17 cellular contexts compared by ENCODE assay signal in the genomic region with DNA sequence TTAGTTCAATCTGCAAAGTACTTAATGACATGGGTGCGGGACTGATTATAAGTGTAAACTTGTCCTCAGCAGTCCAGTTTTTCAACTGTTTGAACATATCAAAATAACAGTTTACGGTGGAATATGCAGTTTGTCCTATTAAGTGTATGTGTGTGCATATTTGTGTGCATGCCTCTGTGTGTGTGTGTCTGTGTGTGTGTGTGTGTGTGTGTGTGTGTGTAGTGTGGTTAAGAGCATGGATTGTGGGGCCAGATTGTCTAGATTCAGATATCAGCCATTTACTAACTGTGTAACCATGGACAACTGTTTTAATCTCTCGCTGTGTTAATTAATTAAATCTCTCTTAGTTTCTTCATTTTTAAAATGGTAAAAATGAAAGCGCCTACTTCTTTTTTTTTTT. TPM values are rescaled to one million over a fixed set of nuclear protein-coding genes. Genes with fewer than 3 reads are reported as not detected.
DNase-seq lines count a peak whose midpoint lies in the region; ATAC-seq and TF ChIP-seq lines count a peak whose summit lies in the region.
"Had no signal": no experiment of that assay in that cellular context is flagged by ENCODE, and none has a peak within 500 bp of the region (broad histone marks: within the 10 kb centered on the region; RNA-seq: fewer than 3 reads in every experiment).

No MANE protein-coding gene starts in this region.

- TF ChIP-seq POLR2A in IMR-90 (IDR thresholded peaks at IDR 0.05; ENCODE audit: low read depth, low read length) (no peak), Peyer's patch (IDR thresholded peaks at IDR 0.05) (no peak)

- peak overlapping the region; percentile 69; the same call in 1 of the 2 replicates for H3K9ac ChIP-seq in BLaER1
- H3K9ac ChIP-seq in IMR-90 (ENCODE audit: low read depth, low read length), result no peak overlapping the region

- no peak overlapping the region for H3K23ac ChIP-seq in IMR-90 (ENCODE audit: low read depth, low read length)

- H3K4me1 ChIP-seq in BLaER1 (no peaks in the 10 kb centered on the region), IMR-90 (ENCODE audit: control insufficient read depth, insufficient read depth, low read length) (no peaks in the 10 kb centered on the region), Peyer's patch (no peaks in the 10 kb centered on the region)
- no peaks in the 10 kb centered on the region for H3K4me1 ChIP-seq in CD8-positive, alpha-beta T cell (ENCODE audit: insufficient read depth, low read length)

- H3K4me3 Mint-ChIP-seq in CD8-positive, alpha-beta T cell, result peak overlapping the region; percentile 33
- H3K4me3 Mint-ChIP-seq in activated naive CD8-positive, alpha-beta T cell treated with anti-CD3 and anti-CD28 coated beads for 36 hours, result peak overlapping the region; percentile 30
- H3K4me3 Mint-ChIP-seq: endodermal cell, GM23338 had no signal

- H4K20me1 ChIP-seq in BLaER1 (no peaks in the 10 kb centered on the region), IMR-90 (ENCODE audit: insufficient read depth, low read length) (peaks cover 6% of the 10 kb centered on the region; the same call in 1 of the 2 replicates)

- H4K8ac ChIP-seq in IMR-90 (ENCODE audit: low read depth in 2 of 2, low read length in 2 of 2), result peak overlapping the region in 1 of 2 experiments; percentile 38; a peak in 1 of 4 replicates

- CTCF ChIA-PET in CD8-positive, alpha-beta T cell (lab: Charles Lee), result no interaction called here
- CTCF ChIA-PET in IMR-90 (lab: Yijun Ruan, JAX), result no interaction called here
- CTCF ChIA-PET in RWPE1 (lab: Yijun Ruan, JAX), result no interaction called here

- H2AK5ac ChIP-seq in IMR-90 (ENCODE audit: low read depth, low read length), result no peak overlapping the region

- TF ChIP-seq CTCF in CD8-positive, alpha-beta T cell (IDR thresholded peaks at IDR 0.05), result no peak
- TF ChIP-seq CTCF in IMR-90 (conservative IDR thresholded peaks at IDR 0.05; ENCODE audit: low read depth, low read length), result no peak
- TF ChIP-seq CTCF in RWPE1 (conservative IDR thresholded peaks at IDR 0.05; ENCODE audit: low read depth), result no peak
- no peak for TF ChIP-seq CTCF in Peyer's patch (IDR thresholded peaks at IDR 0.05)

- H3K9me1 ChIP-seq in IMR-90 (ENCODE audit: insufficient read depth, low read length), result peaks cover 4% of the 10 kb centered on the region

- ATAC-seq in CD8-positive, alpha-beta T cell, result no peak
- ATAC-seq in IMR-90 (ENCODE audit: low read depth), result no peak
- ATAC-seq in GM19035 (IDR thresholded peaks at IDR 0.05; ENCODE audit: unreplicated experiment), result no peak
- ATAC-seq: GM23338 had no signal

- peaks cover 23 to 37% of the 10 kb centered on the region in 2 experiments for H3K79me1 ChIP-seq in IMR-90 (ENCODE audit: low read depth in 1 of 2, low read length in 2 of 2)

- H3K36me3 Mint-ChIP-seq in CD8-positive, alpha-beta T cell, result peaks cover 5% of the 10 kb centered on the region
- no peaks in the 10 kb centered on the region for H3K36me3 Mint-ChIP-seq in activated naive CD8-positive, alpha-beta T cell treated with anti-CD3 and anti-CD28 coated beads for 36 hours

- H3K56ac ChIP-seq in IMR-90 (ENCODE audit: extremely low read depth, insufficient read depth, low read length), result no peak overlapping the region

- H3K36me3 ChIP-seq in BLaER1, result no peaks in the 10 kb centered on the region
- H3K36me3 ChIP-seq in CD8-positive, alpha-beta T cell (ENCODE audit: insufficient read depth, low read length), result no peaks in the 10 kb centered on the region
- peaks cover 45% of the 10 kb centered on the region for H3K36me3 ChIP-seq in IMR-90 (ENCODE audit: control insufficient read depth, insufficient read depth, low read length)
- no peaks in the 10 kb centered on the region for H3K36me3 ChIP-seq in Peyer's patch

- H2BK15ac ChIP-seq in IMR-90 (ENCODE audit: low read depth, low read length), result no peak overlapping the region

- BruUV-seq in IMR-90 (replicated peaks; lab: Mats Ljungman, UMichigan), result no TSS peak

- no peaks in the 10 kb centered on the region for H3K27me3 Mint-ChIP-seq in CD8-positive, alpha-beta T cell (ENCODE audit: low read depth)
- no peaks in the 10 kb centered on the region for H3K27me3 Mint-ChIP-seq in activated naive CD8-positive, alpha-beta T cell treated with anti-CD3 and anti-CD28 coated beads for 36 hours

- H3K27me3 ChIP-seq in BLaER1, result no peaks in the 10 kb centered on the region
- no peaks in the 10 kb centered on the region for H3K27me3 ChIP-seq in CD8-positive, alpha-beta T cell (ENCODE audit: insufficient read depth, low read length)
- H3K27me3 ChIP-seq in IMR-90 (ENCODE audit: control insufficient read depth, insufficient read depth, low read length), result no peaks in the 10 kb centered on the region
- H3K27me3 ChIP-seq in Peyer's patch, result no peaks in the 10 kb centered on the region
- H3K27me3 ChIP-seq: tibial artery had no signal

- no peak overlapping the region for H2AFZ ChIP-seq in IMR-90 (replicated peaks; ENCODE audit: low read length, poor library complexity)
- H2AFZ ChIP-seq: GM23338 had no signal

- no peak overlapping the region for H2AK9ac ChIP-seq in IMR-90 (replicated peaks; ENCODE audit: low read depth, low read length, poor library complexity)

- H3K4ac ChIP-seq in IMR-90 (ENCODE audit: low read depth, low read length), result peak overlapping the region; percentile 47; the same call in 1 of the 2 replicates

- WGBS in IMR-90 (ENCODE audit: extremely low coverage in 2 of 2, insufficient read length in 1 of 2), 2 experiments, result 100% methylated on average over 1 of the region's 4 CpGs; no CpG with 5 or more reads in 1 of the 2 experiments

- dilution Hi-C loops in IMR-90 (cut with HindIII; ENCODE audit: low sequenced_read_pairs, unreplicated experiment), result no loop called here

- no peak overlapping the region for H3K27ac Mint-ChIP-seq in CD8-positive, alpha-beta T cell
- no peak overlapping the region for H3K27ac Mint-ChIP-seq in activated naive CD8-positive, alpha-beta T cell treated with anti-CD3 and anti-CD28 coated beads for 36 hours
- H3K27ac Mint-ChIP-seq: endodermal cell, GM23338 had no signal

- H3K18ac ChIP-seq in IMR-90 (ENCODE audit: low read depth, low read length), result no peak overlapping the region

- H3K14ac ChIP-seq in IMR-90 (replicated peaks; ENCODE audit: low read depth, low read length), result no peak overlapping the region

- intact Hi-C loops in CD8-positive, alpha-beta T cell (cut with DNase I, micrococcal nuclease), result no loop called here
- intact Hi-C loops in IMR-90 (cut with micrococcal nuclease), result no loop called here

- H3K4me3 ChIP-seq in BLaER1, result peak overlapping the region; percentile 61; the same call in 1 of the 2 replicates
- no peak overlapping the region for H3K4me3 ChIP-seq in CD8-positive, alpha-beta T cell (ENCODE audit: low read depth, low read length)
- H3K4me3 ChIP-seq in IMR-90 (ENCODE audit: insufficient read depth, low read depth, low read length), result no peak overlapping the region
- peak overlapping the region in 1 of 4 donors; percentile 20 for H3K4me3 ChIP-seq in Peyer's patch
- H3K4me3 ChIP-seq: GM23338, lung, tibial artery had no signal

- no peak for TF ChIP-seq RAD21 in IMR-90 (IDR thresholded peaks at IDR 0.05; ENCODE audit: low read length)

- H2BK5ac ChIP-seq in IMR-90 (ENCODE audit: low read depth, low read length, poor library complexity, severe bottlenecking), result peak overlapping the region; percentile 78

- in situ Hi-C loops in IMR-90 (cut with MboI; ENCODE audit: low sequenced_read_pairs), result no loop called here

- H3K4me1 Mint-ChIP-seq in CD8-positive, alpha-beta T cell (ENCODE audit: low read depth), result peaks cover 9% of the 10 kb centered on the region
- H3K4me1 Mint-ChIP-seq in activated naive CD8-positive, alpha-beta T cell treated with anti-CD3 and anti-CD28 coated beads for 36 hours, result peaks cover 4% of the 10 kb centered on the region
- H3K4me1 Mint-ChIP-seq: endodermal cell, GM23338 had no signal

- POLR2A ChIA-PET in CD8-positive, alpha-beta T cell (lab: Charles Lee), result interaction anchor here (0.6 kb wide), 1 partner anchor 9 kb away, joined by 3 read pairs; no protein-coding TSS in a partner anchor
- POLR2A ChIA-PET in IMR-90 (lab: Charles Lee; ENCODE audit: unreplicated experiment) (no interaction called here), RWPE1 (lab: Yijun Ruan, JAX; ENCODE audit: low non-redundant PET) (no interaction called here)

- H4K5ac ChIP-seq in IMR-90 (ENCODE audit: low read depth, low read length), result no peak overlapping the region

- H2BK120ac ChIP-seq in IMR-90 (ENCODE audit: low read depth, low read length), result no peak overlapping the region

- peak overlapping the region; percentile 70 for H3K27ac ChIP-seq in BLaER1
- no peak overlapping the region for H3K27ac ChIP-seq in CD8-positive, alpha-beta T cell (ENCODE audit: low read depth, low read length)
- H3K27ac ChIP-seq in IMR-90 (ENCODE audit: insufficient read depth, low read length), result no peak overlapping the region; the same call in 1 of the 2 replicates
- no peak overlapping the region for H3K27ac ChIP-seq in RWPE1
- no peak overlapping the region for H3K27ac ChIP-seq in Peyer's patch
- H3K27ac ChIP-seq: tibial artery had no signal

- DNase-seq in CD8-positive, alpha-beta T cell, result no peak
- DNase-seq in IMR-90, result no peak
- DNase-seq in activated naive CD8-positive, alpha-beta T cell treated with anti-CD3 and anti-CD28 coated beads for 36 hours, result no peak
- DNase-seq in RWPE1 (ENCODE audit: low spot score), result no peak
- DNase-seq in Peyer's patch, result no peak
- no peak for DNase-seq in DMS153 treated with DMSO at 0.1 percent for 48 hours (lab: John Stamatoyannopoulos, UW; ENCODE audit: unreplicated experiment)
- DNase-seq: activated CD4-positive, alpha-beta T cell treated with anti-CD3 and anti-CD28 coated beads, Interleukin-2, amount 50 U/mL, for 1 hour; activated naive CD4-positive, alpha-beta T cell; central memory CD4-positive, alpha-beta T cell; endodermal cell; foreskin fibroblast; NCI-H1436 treated with DMSO at 0.1 percent for 48 hours; tibial artery had no signal

- no peaks in the 10 kb centered on the region for H3K9me3 ChIP-seq in BLaER1
- no peaks in the 10 kb centered on the region for H3K9me3 ChIP-seq in CD8-positive, alpha-beta T cell (ENCODE audit: low read length)
- H3K9me3 ChIP-seq in IMR-90 (ENCODE audit: control insufficient read depth, insufficient read depth, low read length), result no peaks in the 10 kb centered on the region
- H3K9me3 ChIP-seq in Peyer's patch, result no peaks in the 10 kb centered on the region
- H3K9me3 ChIP-seq: tibial artery had no signal

- H3K4me2 ChIP-seq in BLaER1 (peak overlapping the region; percentile 61), IMR-90 (ENCODE audit: low read depth, low read length) (no peak overlapping the region)
- H3K4me2 ChIP-seq: GM23338 had no signal

- no peaks in the 10 kb centered on the region for H3K9me3 Mint-ChIP-seq in CD8-positive, alpha-beta T cell
- no peaks in the 10 kb centered on the region for H3K9me3 Mint-ChIP-seq in activated naive CD8-positive, alpha-beta T cell treated with anti-CD3 and anti-CD28 coated beads for 36 hours
- H3K9me3 Mint-ChIP-seq: endodermal cell, GM23338 had no signal

- no peak overlapping the region for H2BK20ac ChIP-seq in IMR-90 (ENCODE audit: low read depth, low read length)

- H4K91ac ChIP-seq in IMR-90 (ENCODE audit: insufficient read depth, low read depth, low read length), result no peak overlapping the region

RNA-seq across cellular contexts. Expression of gene NEXN, which starts 39.0 kb away (rescaled TPM):
- under 1 TPM in 1 of 2 experiments, not detected in 1; 0.17 TPM for total RNA-seq in CD8-positive, alpha-beta T cell
- total RNA-seq in IMR-90 (2012; rRNA removed) (5.2 and 10.3 TPM in 2 replicates), Peyer's patch (10 to 100 TPM in 2 of 4 donors, 1 to 10 TPM in 2; 5.6 to 38.0 (median 10.5) TPM)
- 13.4 and 16.1 TPM in 2 replicates for polyA plus RNA-seq in IMR-90 (2012; rRNA removed)
- polyA plus RNA-seq in IMR-90 (2012; cell fraction: cytosol; rRNA removed), result 1.9 and 2.5 TPM in 2 replicates
- 2.7 and 27.0 TPM in 2 replicates for polyA plus RNA-seq in IMR-90 (2012; cell fraction: nucleus; rRNA removed; ENCODE audit: low replicate concordance)
- 1 to 10 TPM; 2.5 to 2.6 TPM for total RNA-seq in activated naive CD8-positive, alpha-beta T cell treated with anti-CD3 and anti-CD28 coated beads for 36 hours

RNA-seq across cellular contexts. Expression of gene FUBP1, which starts 51.5 kb away (rescaled TPM):
- total RNA-seq in CD8-positive, alpha-beta T cell, result 100 to 1,000 TPM; 212 to 217 TPM
- 129 and 165 TPM in 2 replicates for total RNA-seq in IMR-90 (2012; rRNA removed)
- polyA plus RNA-seq in IMR-90 (2012; rRNA removed), result 74.7 and 94.7 TPM in 2 replicates
- 14.7 and 36.6 TPM in 2 replicates for polyA plus RNA-seq in IMR-90 (2012; cell fraction: cytosol; rRNA removed)
- polyA plus RNA-seq in IMR-90 (2012; cell fraction: nucleus; rRNA removed; ENCODE audit: low replicate concordance), result 42.8 and 180 TPM in 2 replicates
- 100 to 1,000 TPM; 242 to 255 TPM for total RNA-seq in activated naive CD8-positive, alpha-beta T cell treated with anti-CD3 and anti-CD28 coated beads for 36 hours
- total RNA-seq in Peyer's patch, result 100 to 1,000 TPM in 3 of 4 donors, 10 to 100 TPM in 1; 76.4 to 196 (median 129) TPM
